ENCODE assay signal across 8 cellular contexts in the genomic region with DNA sequence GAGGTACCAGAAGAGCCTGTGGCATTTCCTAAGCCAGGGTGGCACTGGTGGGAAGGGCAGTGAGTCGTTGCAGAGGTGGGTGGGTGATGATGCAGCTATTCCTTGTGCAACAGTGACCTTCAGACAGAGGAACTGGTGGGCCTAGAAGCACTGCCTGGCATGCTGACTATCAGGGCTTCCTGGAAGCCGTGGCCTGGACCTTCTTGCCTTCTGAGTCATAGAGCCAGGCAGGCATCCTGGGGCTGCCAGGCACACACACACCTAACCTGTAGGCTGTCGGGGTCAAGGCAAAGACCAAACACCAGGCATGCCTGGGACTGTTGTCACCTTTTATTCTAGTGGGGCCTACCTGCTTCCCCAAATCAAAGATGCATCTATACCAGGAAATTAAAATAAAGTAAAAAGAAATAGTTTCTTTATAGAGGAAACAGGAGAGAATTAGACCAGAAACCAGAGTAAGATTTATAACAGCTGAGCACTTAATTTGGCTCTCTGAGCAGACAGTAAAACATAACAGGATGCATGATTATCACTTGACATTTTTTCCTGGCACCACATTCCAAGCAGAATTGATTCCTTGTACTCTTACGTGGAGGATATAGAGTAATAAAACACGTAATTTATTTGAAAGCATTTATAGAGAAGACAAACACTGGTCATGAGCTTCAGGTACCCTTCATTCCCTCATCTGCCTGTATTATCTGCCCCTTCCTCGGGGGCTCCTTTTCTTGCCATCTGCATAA. TPM values are rescaled to one million over a fixed set of nuclear protein-coding genes. Genes with fewer than 3 reads are reported as not detected.
DNase-seq lines count a peak whose midpoint lies in the region; ATAC-seq and TF ChIP-seq lines count a peak whose summit lies in the region.

No MANE protein-coding gene starts in this region.

- POLR2A ChIA-PET in CD8-positive, alpha-beta memory T cell (lab: Charles Lee) = no interaction called here
- POLR2A ChIA-PET in T-cell (lab: Charles Lee) = interaction anchor here in 1 of 2 donors (0.6 kb wide), 1 partner anchor 10 kb away, joined by 3 read pairs; no protein-coding TSS in a partner anchor

- CTCF ChIA-PET in CD8-positive, alpha-beta memory T cell (lab: Charles Lee) = interaction anchor here (0.7 to 2.6 kb wide), 4 partner anchors 8 to 182 kb away, joined by 3 to 6 read pairs (median 3); no protein-coding TSS in a partner anchor
- CTCF ChIA-PET in T-cell (lab: Charles Lee) = no interaction called here

- H3K9me3 Mint-ChIP-seq in CD8-positive, alpha-beta memory T cell = no peaks in the 10 kb centered on the region
- H3K9me3 Mint-ChIP-seq in T-cell = no peaks in the 10 kb centered on the region

- in situ Hi-C loops in HAP-1 (cut with MboI; ENCODE audit: low sequenced_read_pairs) = no loop called here

- H3K4me3 ChIP-seq in CD8-positive, alpha-beta memory T cell (ENCODE audit: low read length) = no peak overlapping the region
- H3K4me3 ChIP-seq in epithelial cell of esophagus (ENCODE audit: low read length) = no peak overlapping the region
- no peak overlapping the region for H3K4me3 ChIP-seq in HAP-1

- H3K4me3 Mint-ChIP-seq in CD8-positive, alpha-beta memory T cell = no peak overlapping the region
- no peak overlapping the region for H3K4me3 Mint-ChIP-seq in T-cell

- peaks cover 8 to 84% (median 13%) of the 10 kb centered on the region in 3 donors for H3K36me3 Mint-ChIP-seq in CD8-positive, alpha-beta memory T cell
- peaks cover 63% of the 10 kb centered on the region for H3K36me3 Mint-ChIP-seq in T-cell

- H3K9me3 ChIP-seq in CD8-positive, alpha-beta memory T cell (ENCODE audit: low read length) = no peaks in the 10 kb centered on the region
- no peaks in the 10 kb centered on the region for H3K9me3 ChIP-seq in HAP-1

- no peak for DNase-seq in CD8-positive, alpha-beta memory T cell
- DNase-seq in T-cell (peak in 1 of 34 experiments; percentile 16), epithelial cell of esophagus (ENCODE audit: low read depth) (peak; percentile 77), renal cortical epithelial cell (ENCODE audit: low read depth) (peak; percentile 94), dedifferentiated amniotic fluid mesenchymal stem cell (ENCODE audit: extremely low spot score) (no peak), NCI-H2196 treated with DMSO at 0.1 percent for 48 hours (lab: John Stamatoyannopoulos, UW; ENCODE audit: unreplicated experiment) (no peak), globus pallidus (ENCODE audit: low spot score) (no peak), HAP-1 (ENCODE audit: low spot score in 2 of 2) (no peak)

- no peak for TF ChIP-seq CTCF in epithelial cell of esophagus (IDR thresholded peaks at IDR 0.05; ENCODE audit: insufficient read depth, low read depth, low read length, missing control alignments)

- H3K4me1 Mint-ChIP-seq in CD8-positive, alpha-beta memory T cell = peaks cover 22 to 52% (median 50%) of the 10 kb centered on the region in 3 donors
- peaks cover 42 to 62% (median 59%) of the 10 kb centered on the region in 3 donors for H3K4me1 Mint-ChIP-seq in T-cell

- no peaks in the 10 kb centered on the region for H3K27me3 ChIP-seq in CD8-positive, alpha-beta memory T cell (ENCODE audit: insufficient read depth, low read length, poor library complexity, severe bottlenecking)
- H3K27me3 ChIP-seq in HAP-1 (ENCODE audit: low read depth) = no peaks in the 10 kb centered on the region

- H3K36me3 ChIP-seq in CD8-positive, alpha-beta memory T cell (ENCODE audit: insufficient read depth, low read length) = peaks cover 30% of the 10 kb centered on the region
- H3K36me3 ChIP-seq in HAP-1 (replicated peaks) = peaks cover 70% of the 10 kb centered on the region

- H3K27ac ChIP-seq in CD8-positive, alpha-beta memory T cell (ENCODE audit: low read depth, low read length) = no peak overlapping the region

- H3K27me3 Mint-ChIP-seq in CD8-positive, alpha-beta memory T cell = no peaks in the 10 kb centered on the region
- no peaks in the 10 kb centered on the region for H3K27me3 Mint-ChIP-seq in T-cell

- peak; percentile 19 to 85 (median 80) for ATAC-seq in T-cell (replicated peaks in 1 of 4)

- peaks cover 22% of the 10 kb centered on the region for H3K4me1 ChIP-seq in CD8-positive, alpha-beta memory T cell (ENCODE audit: insufficient read depth, low read length)
- peaks cover 4% of the 10 kb centered on the region for H3K4me1 ChIP-seq in HAP-1

- peak overlapping the region; percentile 54 to 90 (median 74) for H3K27ac Mint-ChIP-seq in CD8-positive, alpha-beta memory T cell
- H3K27ac Mint-ChIP-seq in T-cell = peak overlapping the region; percentile 88 to 91

RNA-seq across cellular contexts. Expression of a gene that starts 25.1 kb away (rescaled TPM):
- total RNA-seq in CD8-positive, alpha-beta memory T cell = 10 to 100 TPM; 33.2 to 34.8 TPM
- polyA plus RNA-seq in CD8-positive, alpha-beta memory T cell = 29.3 TPM
- total RNA-seq in T-cell (10 to 100 TPM; 21.7 to 57.5 (median 27.6) TPM), renal cortical epithelial cell (86.7 and 393 TPM in 2 replicates)

RNA-seq across cellular contexts. Expression of a gene that starts 37.4 kb away (rescaled TPM):
- total RNA-seq in CD8-positive, alpha-beta memory T cell = 10 to 100 TPM; 46.2 to 52.1 TPM
- polyA plus RNA-seq in CD8-positive, alpha-beta memory T cell = 92.5 TPM
- total RNA-seq in T-cell (10 to 100 TPM; 75.7 to 98.9 (median 85.3) TPM), renal cortical epithelial cell (5.2 and 11.3 TPM in 2 replicates)

Comparison
In these comparisons a context has a peak if more than half of its experiments do, and no peak if none do; other contexts are left out.
1. DNase-seq: peak in epithelial cell of esophagus (single experiment) and renal cortical epithelial cell (single experiment); none in CD8-positive, alpha-beta memory T cell (0 of 5), dedifferentiated amniotic fluid mesenchymal stem cell (single experiment), NCI-H2196 treated with DMSO at 0.1 percent for 48 hours (single experiment), globus pallidus (single experiment) and HAP-1 (0 of 2).